In the genomic region with DNA sequence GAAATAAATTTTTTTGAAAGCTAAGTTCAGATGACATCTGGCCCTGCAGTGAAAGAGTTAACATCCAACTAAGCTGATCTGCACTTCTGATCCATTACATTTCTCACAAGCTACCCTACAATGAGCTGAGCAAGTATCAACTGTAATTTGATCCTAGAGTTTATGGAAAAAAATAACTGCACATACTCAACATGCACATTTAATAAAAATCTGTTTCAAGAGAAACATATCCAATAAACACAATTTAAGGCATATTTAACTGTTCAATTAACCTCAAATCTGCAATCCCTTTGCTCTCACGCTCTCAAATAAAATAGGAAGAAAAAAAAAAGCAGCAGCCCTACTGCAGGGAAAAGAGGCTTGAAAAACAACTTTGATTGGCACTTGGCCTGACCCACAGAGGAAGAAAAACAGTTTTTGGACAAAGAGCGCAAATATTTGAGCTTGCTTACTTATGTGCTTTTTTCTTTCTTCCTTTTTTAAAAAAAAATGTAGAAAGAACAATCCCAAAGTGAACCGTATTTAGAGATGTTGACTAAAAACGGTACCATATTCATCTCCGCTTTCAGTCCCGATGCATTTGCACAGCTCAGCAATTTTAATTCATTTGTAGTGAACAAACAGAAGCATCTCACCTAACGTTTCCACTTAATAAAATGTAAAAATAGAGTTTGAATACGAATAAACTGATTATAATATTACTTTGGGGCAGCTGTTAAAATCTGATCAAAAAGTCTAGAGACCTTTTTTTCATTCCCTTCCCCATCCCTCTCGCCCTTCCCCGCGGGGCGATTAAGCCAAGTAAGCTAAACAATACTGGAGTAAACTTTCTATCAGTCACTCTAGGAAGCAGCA, we compare ENCODE assay signal across 8 cellular contexts. TPM values are rescaled to one million over a fixed set of nuclear protein-coding genes. Genes with fewer than 3 reads are reported as not detected.
A peak's percentile ranks its signal among the peaks of the same experiment; 100 is the strongest.
DNase-seq lines count a peak whose midpoint lies in the region; ATAC-seq, FAIRE-seq and TF ChIP-seq lines count a peak whose summit lies in the region.

No MANE protein-coding gene starts in this region.

- H3K36me3 ChIP-seq in RWPE2 (ENCODE audit: low read depth) = no peaks in the 10 kb centered on the region

- no peak overlapping the region for H3K4me3 Mint-ChIP-seq in activated naive CD4-positive, alpha-beta T cell treated with anti-CD3 and anti-CD28 coated beads for 36 hours
- H3K4me3 Mint-ChIP-seq in natural killer cell treated with Interleukin-12 subunit alpha and Interleukin-12 subunit beta and Interleukin-15 and Interleukin-18, amount 100 ng/mL, for 72 hours = peak overlapping the region; percentile 98

- no peaks in the 10 kb centered on the region for H3K27me3 Mint-ChIP-seq in activated naive CD4-positive, alpha-beta T cell treated with anti-CD3 and anti-CD28 coated beads for 36 hours (ENCODE audit: low read depth)
- H3K27me3 Mint-ChIP-seq in natural killer cell treated with Interleukin-12 subunit alpha and Interleukin-12 subunit beta and Interleukin-15 and Interleukin-18, amount 100 ng/mL, for 72 hours = peaks cover 5 to 12% of the 10 kb centered on the region in 2 donors

- H3K27ac Mint-ChIP-seq in activated naive CD4-positive, alpha-beta T cell treated with anti-CD3 and anti-CD28 coated beads for 36 hours = peak overlapping the region; percentile 83
- peak overlapping the region in 1 of 2 donors; percentile 37 for H3K27ac Mint-ChIP-seq in natural killer cell treated with Interleukin-12 subunit alpha and Interleukin-12 subunit beta and Interleukin-15 and Interleukin-18, amount 100 ng/mL, for 72 hours

- peak; percentile 28 for DNase-seq in activated naive CD4-positive, alpha-beta T cell treated with anti-CD3 and anti-CD28 coated beads for 36 hours
- DNase-seq in activated naive CD4-positive, alpha-beta T cell (lab: John Stamatoyannopoulos, UW) = no peak
- no peak for DNase-seq in RWPE2 (ENCODE audit: low spot score)
- no peak for DNase-seq in natural killer cell treated with Interleukin-12 subunit alpha and Interleukin-12 subunit beta and Interleukin-15 and Interleukin-18, amount 100 ng/mL, for 72 hours (ENCODE audit: low spot score)
- no peak for DNase-seq in glomerular visceral epithelial cell (ENCODE audit: extremely low spot score)
- no peak for DNase-seq in NCI-H2196 treated with DMSO at 0.1 percent for 48 hours (lab: John Stamatoyannopoulos, UW; ENCODE audit: unreplicated experiment)

- peaks cover 23% of the 10 kb centered on the region for H3K4me1 ChIP-seq in RWPE2 (ENCODE audit: insufficient read depth, poor library complexity, severe bottlenecking)

- intact Hi-C loops in activated naive CD4-positive, alpha-beta T cell treated with anti-CD3 and anti-CD28 coated beads for 36 hours (cut with micrococcal nuclease) = loop anchor here (1.0 to 10.0 kb wide), 8 partner anchors 8 to 1165 kb away; a partner anchor contains a TSS

- no peaks in the 10 kb centered on the region for H3K27me3 ChIP-seq in RWPE2 (ENCODE audit: insufficient read depth, poor library complexity, severe bottlenecking)

- H3K27ac ChIP-seq in RWPE2 (ENCODE audit: poor library complexity, severe bottlenecking) = peak overlapping the region; percentile 77

- H3K9me3 ChIP-seq in RWPE2 (ENCODE audit: severe bottlenecking) = no peaks in the 10 kb centered on the region

- peak; percentile 74 for FAIRE-seq in endometrium (lab: Jason Lieb, UNC)

- no peaks in the 10 kb centered on the region for H3K36me3 Mint-ChIP-seq in activated naive CD4-positive, alpha-beta T cell treated with anti-CD3 and anti-CD28 coated beads for 36 hours (ENCODE audit: low read depth)
- no peaks in the 10 kb centered on the region for H3K36me3 Mint-ChIP-seq in natural killer cell treated with Interleukin-12 subunit alpha and Interleukin-12 subunit beta and Interleukin-15 and Interleukin-18, amount 100 ng/mL, for 72 hours

- CTCF ChIA-PET in activated naive CD4-positive, alpha-beta T cell treated with anti-CD3 and anti-CD28 coated beads for 36 hours (lab: Charles Lee) = interaction anchor here (1.2 to 2.0 kb wide), 4 partner anchors 71 to 476 kb away, joined by 3 to 11 read pairs (median 8); no protein-coding TSS in a partner anchor

- no peaks in the 10 kb centered on the region for H3K9me3 Mint-ChIP-seq in activated naive CD4-positive, alpha-beta T cell treated with anti-CD3 and anti-CD28 coated beads for 36 hours
- no peaks in the 10 kb centered on the region for H3K9me3 Mint-ChIP-seq in natural killer cell treated with Interleukin-12 subunit alpha and Interleukin-12 subunit beta and Interleukin-15 and Interleukin-18, amount 100 ng/mL, for 72 hours

- H3K4me1 Mint-ChIP-seq in activated naive CD4-positive, alpha-beta T cell treated with anti-CD3 and anti-CD28 coated beads for 36 hours (ENCODE audit: low read depth) = peaks cover 57% of the 10 kb centered on the region
- peaks cover 13 to 14% of the 10 kb centered on the region in 2 donors for H3K4me1 Mint-ChIP-seq in natural killer cell treated with Interleukin-12 subunit alpha and Interleukin-12 subunit beta and Interleukin-15 and Interleukin-18, amount 100 ng/mL, for 72 hours (ENCODE audit: low read depth in 2 of 2)

- H3K4me3 ChIP-seq in RWPE2 (ENCODE audit: severe bottlenecking) = peak overlapping the region; percentile 96

- TF ChIP-seq CTCF in RWPE2 (IDR thresholded peaks at IDR 0.05; ENCODE audit: poor library complexity, severe bottlenecking) = no peak

- ATAC-seq in RWPE2 (ENCODE audit: low read depth) (no peak), GM21381 (IDR thresholded peaks at IDR 0.05; ENCODE audit: unreplicated experiment) (no peak)
- no peak for ATAC-seq in natural killer cell treated with Interleukin-12 subunit alpha and Interleukin-12 subunit beta and Interleukin-15 and Interleukin-18, amount 100 ng/mL, for 72 hours

RNA-seq across cellular contexts. Expression of a gene that starts 1.6 kb away (rescaled TPM):
- total RNA-seq in activated naive CD4-positive, alpha-beta T cell treated with anti-CD3 and anti-CD28 coated beads for 36 hours = 10 to 100 TPM; 17.5 to 18.1 TPM
- total RNA-seq in natural killer cell treated with Interleukin-12 subunit alpha and Interleukin-12 subunit beta and Interleukin-15 and Interleukin-18, amount 100 ng/mL, for 72 hours = 1 to 10 TPM in 1 of 2 donors, under 1 TPM in 1; 0.55 to 1.8 TPM

Comparison
In these comparisons a context has a peak if more than half of its experiments do, and no peak if none do; other contexts are left out.
1. RNA of a gene that starts 1.6 kb away (total RNA-seq): 17.5 to 18.1 TPM in activated naive CD4-positive, alpha-beta T cell treated with anti-CD3 and anti-CD28 coated beads for 36 hours; 0.55 to 1.8 TPM in natural killer cell treated with Interleukin-12 subunit alpha and Interleukin-12 subunit beta and Interleukin-15 and Interleukin-18, amount 100 ng/mL, for 72 hours; every median in the first group is over 4 times any median in the second.